ENCODE assay signal across 6 cellular contexts in genomic region chr1:155967410-155968400, GRCh38.
A peak's percentile ranks its signal among the peaks of the same experiment; 100 is the strongest.
DNase-seq lines count a peak whose midpoint lies in the region; ATAC-seq and TF ChIP-seq lines count a peak whose summit lies in the region.

No MANE protein-coding gene starts in this region.

- TF ChIP-seq POLR2A in NB4 (IDR thresholded peaks at IDR 0.05; ENCODE audit: extremely low read depth, insufficient read length) = no peak

- no peaks in the 10 kb centered on the region for H3K79me2 ChIP-seq in parathyroid adenoma

- peak overlapping the region in 1 of 2 donors; percentile 15 for H3K9ac ChIP-seq in duodenal mucosa (ENCODE audit: low read depth in 1 of 2, low read length in 2 of 2)
- H3K9ac ChIP-seq in parathyroid adenoma = no peak overlapping the region

- DNase-seq in NB4 (ENCODE audit: low read depth) (peak; percentile 56), NCI-H2196 treated with DMSO at 0.1 percent for 48 hours (lab: John Stamatoyannopoulos, UW; ENCODE audit: unreplicated experiment) (no peak)
- no peak for DNase-seq in activated CD4-positive, CD25-positive, alpha-beta regulatory T cell treated with anti-CD3 and anti-CD28 coated beads, Interleukin-2, amount 50 U/mL, for 72 hours

- H3K4me3 ChIP-seq in NB4 (ENCODE audit: low read depth, low read length) = peak overlapping the region; percentile 28
- H3K4me3 ChIP-seq in duodenal mucosa (ENCODE audit: low read depth in 1 of 2, low read length in 2 of 2) = peak overlapping the region; percentile 1 to 21
- no peak overlapping the region for H3K4me3 ChIP-seq in parathyroid adenoma (ENCODE audit: low read depth, low read length)

- peaks cover 46 to 51% of the 10 kb centered on the region in 2 donors for H3K4me1 ChIP-seq in duodenal mucosa (ENCODE audit: control insufficient read depth in 1 of 2, insufficient read depth in 2 of 2, low read length in 2 of 2)
- H3K4me1 ChIP-seq in parathyroid adenoma = no peaks in the 10 kb centered on the region

- H3K36me3 ChIP-seq in duodenal mucosa (ENCODE audit: control insufficient read depth in 1 of 2, insufficient read depth in 2 of 2, low read length in 2 of 2) (peaks cover 43 to 64% of the 10 kb centered on the region in 2 donors), parathyroid adenoma (ENCODE audit: control insufficient read depth, insufficient read depth, low read length) (no peaks in the 10 kb centered on the region)

- no peaks in the 10 kb centered on the region for H3K27me3 ChIP-seq in duodenal mucosa (ENCODE audit: control insufficient read depth in 1 of 2, insufficient read depth in 2 of 2, low read length in 2 of 2)
- no peaks in the 10 kb centered on the region for H3K27me3 ChIP-seq in parathyroid adenoma (ENCODE audit: control insufficient read depth, insufficient read depth, low read length)

- no peak for TF ChIP-seq CTCF in NB4 (IDR thresholded peaks at IDR 0.05; ENCODE audit: low read depth, low read length)
- no peak for TF ChIP-seq CTCF in parathyroid adenoma (IDR thresholded peaks at IDR 0.05)

- no peak for ATAC-seq in HG02981 (IDR thresholded peaks at IDR 0.05; ENCODE audit: unreplicated experiment)

- H3K27ac ChIP-seq in duodenal mucosa (ENCODE audit: low read depth, low read length) (peak overlapping the region; percentile 52), parathyroid adenoma (peak overlapping the region; percentile 47)

- no peak overlapping the region for H2AFZ ChIP-seq in parathyroid adenoma

- no peaks in the 10 kb centered on the region for H3K9me3 ChIP-seq in duodenal mucosa (ENCODE audit: control insufficient read depth in 1 of 2, low read length in 2 of 2)
- H3K9me3 ChIP-seq in parathyroid adenoma (ENCODE audit: control insufficient read depth, low read length) = no peaks in the 10 kb centered on the region

- H3K4me2 ChIP-seq in parathyroid adenoma (ENCODE audit: low read length) = no peak overlapping the region
